In genomic region chr1:93909146-93910050, GRCh38 we compare ENCODE assay signal across 1 cellular context.
TF ChIP-seq lines count a peak whose summit lies in the region.

Gene GCLM, minus strand, starts transcription at chr1:93909430. Its CDS starts 267 bp downstream, at chr1:93909163.

TF ChIP-seq in HepG2, 621 proteins besides CTCF, POLR2A, EP300 and RAD21 (continued from another document and continues in another):
- TF ChIP-seq NR1H2 (CRISPR knock-in tag; IDR thresholded peaks at IDR 0.05; ENCODE audit: borderline replicate concordance, low read depth): no peak
- TF ChIP-seq NR2F1 (CRISPR knock-in tag; IDR thresholded peaks at IDR 0.05): no peak
- no peak for TF ChIP-seq MLLT10 (CRISPR knock-in tag; IDR thresholded peaks at IDR 0.05)
- TF ChIP-seq PCBP2 (optimal IDR thresholded peaks at IDR 0.05; ENCODE audit: low read depth, low read length, poor library complexity, severe bottlenecking): no peak
- peak; percentile 76 for TF ChIP-seq ZBTB14 (CRISPR knock-in tag; IDR thresholded peaks at IDR 0.05)
- TF ChIP-seq SSRP1 (CRISPR knock-in tag; IDR thresholded peaks at IDR 0.05): no peak
- no peak for TF ChIP-seq ETV6 (CRISPR knock-in tag; conservative IDR thresholded peaks at IDR 0.05)
- peak; percentile 86 for TF ChIP-seq ZMYM4 (CRISPR knock-in tag; IDR thresholded peaks at IDR 0.05)
- TF ChIP-seq UBTF (CRISPR knock-in tag; IDR thresholded peaks at IDR 0.05): peak; percentile 90; the same call in 1 of the 2 replicates
- no peak for TF ChIP-seq ZHX1 (CRISPR knock-in tag; IDR thresholded peaks at IDR 0.05; ENCODE audit: low read depth)
- no peak; the same call in 1 of the 2 replicates for TF ChIP-seq KDM4B (CRISPR knock-in tag; IDR thresholded peaks at IDR 0.05)
- no peak for TF ChIP-seq TAF15 (IDR thresholded peaks at IDR 0.05; ENCODE audit: low read depth, low read length, poor library complexity, severe bottlenecking)
- TF ChIP-seq EED (CRISPR knock-in tag; IDR thresholded peaks at IDR 0.05): no peak
- no peak for TF ChIP-seq PRDM10 (CRISPR knock-in tag; IDR thresholded peaks at IDR 0.05; ENCODE audit: low read depth)
- TF ChIP-seq KDM5A (IDR thresholded peaks at IDR 0.05; ENCODE audit: borderline replicate concordance, low read length): no peak
- TF ChIP-seq ZNF546 (CRISPR knock-in tag; conservative IDR thresholded peaks at IDR 0.05): no peak
- no peak for TF ChIP-seq ARHGAP35 (CRISPR knock-in tag; IDR thresholded peaks at IDR 0.05; ENCODE audit: borderline replicate concordance)
- no peak for TF ChIP-seq JARID2 (CRISPR knock-in tag; IDR thresholded peaks at IDR 0.05; ENCODE audit: insufficient replicate concordance)
- peak; percentile 83 for TF ChIP-seq KAT7 (CRISPR knock-in tag; IDR thresholded peaks at IDR 0.05; ENCODE audit: borderline replicate concordance)
- TF ChIP-seq MAFF (IDR thresholded peaks at IDR 0.05; ENCODE audit: low read depth, low read length): peak; percentile 93
- TF ChIP-seq YY1 (IDR thresholded peaks at IDR 0.05; ENCODE audit: insufficient read depth, insufficient replicate concordance, low read depth, low read length): peak; percentile 79
- 0 out of 2 replicates have a peak, but pooled peaks have one; percentile 29 for TF ChIP-seq ZMYM2 (CRISPR knock-in tag; IDR thresholded peaks at IDR 0.05)
- no peak for TF ChIP-seq ZNF740 (CRISPR knock-in tag; IDR thresholded peaks at IDR 0.05)
- peak; percentile 13; the same call in 1 of the 2 replicates for TF ChIP-seq ZBTB25 (CRISPR knock-in tag; IDR thresholded peaks at IDR 0.05)
- TF ChIP-seq ZNF292 (CRISPR knock-in tag; IDR thresholded peaks at IDR 0.05; ENCODE audit: borderline replicate concordance, low read depth): no peak
- no peak for TF ChIP-seq ZNF329 (CRISPR knock-in tag; IDR thresholded peaks at IDR 0.05; ENCODE audit: low read depth)
- peak; percentile 97 for TF ChIP-seq ZBTB1 (CRISPR knock-in tag; IDR thresholded peaks at IDR 0.05; ENCODE audit: borderline replicate concordance)
- peak; percentile 78 for TF ChIP-seq FOSL2 (CRISPR knock-in tag; IDR thresholded peaks at IDR 0.05)
- TF ChIP-seq GLMP (CRISPR knock-in tag; IDR thresholded peaks at IDR 0.05; ENCODE audit: borderline replicate concordance): no peak; the same call in 1 of the 2 replicates
- no peak for TF ChIP-seq MIER2 (CRISPR knock-in tag; IDR thresholded peaks at IDR 0.05)
- TF ChIP-seq HINFP (CRISPR knock-in tag; IDR thresholded peaks at IDR 0.05; ENCODE audit: low read depth): no peak
- TF ChIP-seq BRF2 (CRISPR knock-in tag; IDR thresholded peaks at IDR 0.05): 0 out of 2 replicates have a peak, but pooled peaks have one; percentile 31
- no peak for TF ChIP-seq CSRNP2 (CRISPR knock-in tag; conservative IDR thresholded peaks at IDR 0.05; ENCODE audit: low read depth)
- no peak for TF ChIP-seq TIGD3 (CRISPR knock-in tag; IDR thresholded peaks at IDR 0.05; ENCODE audit: borderline replicate concordance)
